In the genomic region with DNA sequence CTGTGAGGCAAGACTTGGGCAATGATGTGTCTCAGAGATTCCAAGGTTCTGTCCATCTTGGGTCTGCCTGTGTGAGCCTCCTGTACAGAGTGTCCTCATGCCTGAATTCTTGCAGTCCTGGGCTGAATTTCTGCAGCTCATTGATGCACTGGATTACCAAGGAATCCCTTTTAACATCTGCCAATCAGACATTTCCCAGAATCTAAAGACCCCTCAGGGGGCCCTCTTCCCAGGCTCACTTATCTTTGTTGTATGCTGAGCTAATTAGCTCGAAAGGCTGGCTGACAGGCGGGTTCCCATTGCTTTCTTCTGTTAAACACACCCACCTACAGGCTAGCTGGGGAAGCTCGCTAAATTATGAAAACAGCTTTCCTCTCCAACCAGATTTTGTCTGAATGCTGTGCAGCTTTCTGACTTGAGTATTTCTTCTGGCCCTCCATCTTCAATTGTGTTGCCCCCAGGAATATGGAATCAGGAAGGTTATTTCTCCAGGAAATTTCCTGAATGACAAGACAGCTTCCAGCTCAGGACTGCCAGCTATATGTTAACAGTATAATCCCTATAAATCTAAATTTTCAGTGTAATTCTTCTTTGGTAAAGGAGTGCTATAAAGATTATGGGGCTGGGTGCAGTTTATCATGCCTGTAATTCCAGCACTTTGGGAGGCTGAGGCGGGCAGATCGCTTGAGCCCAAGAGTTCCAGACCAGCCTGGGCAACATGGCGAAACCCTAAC, we compare ENCODE assay signal across 8 cellular contexts. TPM values are rescaled to one million over a fixed set of nuclear protein-coding genes. Genes with fewer than 3 reads are reported as not detected.
A peak's percentile ranks its signal among the peaks of the same experiment; 100 is the strongest.
DNase-seq lines count a peak whose midpoint lies in the region; ATAC-seq and TF ChIP-seq lines count a peak whose summit lies in the region.

A gene (minus strand): TSS at position 91 of the 734 bp plus-strand sequence. CDS start 35 bp downstream, at position 56.

- H3K9me3 Mint-ChIP-seq in Calu3 (ENCODE audit: low read depth, unreplicated experiment), result no peaks in the 10 kb centered on the region
- H3K9me3 Mint-ChIP-seq in activated naive CD8-positive, alpha-beta T cell treated with anti-CD3 and anti-CD28 coated beads for 36 hours, result no peaks in the 10 kb centered on the region

- peaks cover 8% of the 10 kb centered on the region for H3K27me3 Mint-ChIP-seq in Calu3 (ENCODE audit: unreplicated experiment)
- H3K27me3 Mint-ChIP-seq in activated naive CD8-positive, alpha-beta T cell treated with anti-CD3 and anti-CD28 coated beads for 36 hours, result no peaks in the 10 kb centered on the region

- H3K27me3 ChIP-seq in right atrium auricular region, result no peaks in the 10 kb centered on the region

- peaks cover 7% of the 10 kb centered on the region for H3K4me1 Mint-ChIP-seq in Calu3 (ENCODE audit: low read depth, unreplicated experiment)
- no peaks in the 10 kb centered on the region for H3K4me1 Mint-ChIP-seq in activated naive CD8-positive, alpha-beta T cell treated with anti-CD3 and anti-CD28 coated beads for 36 hours

- H3K36me3 ChIP-seq in right atrium auricular region, result no peaks in the 10 kb centered on the region

- intact Hi-C loops in Calu3 (cut with micrococcal nuclease; ENCODE audit: unreplicated experiment), result loop anchor here (1.0 to 10.0 kb wide), 3 partner anchors 98 to 273 kb away; no protein-coding TSS in a partner anchor

- peak; percentile 45 for DNase-seq in Calu3
- DNase-seq in NCI-H345 treated with DMSO at 0.1 percent for 48 hours (lab: John Stamatoyannopoulos, UW; ENCODE audit: unreplicated experiment), result peak; percentile 30
- peak; percentile 12 for DNase-seq in activated naive CD8-positive, alpha-beta T cell treated with anti-CD3 and anti-CD28 coated beads for 36 hours
- DNase-seq in right atrium auricular region (ENCODE audit: low spot score), result no peak
- peak; percentile 81 for DNase-seq in retina
- DNase-seq in mesenteric fat pad (ENCODE audit: low spot score), result no peak

- TF ChIP-seq CTCF in Calu3 (IDR thresholded peaks at IDR 0.05; ENCODE audit: unreplicated experiment), result peak; percentile 40
- peak; percentile 32 to 71 for TF ChIP-seq CTCF in right atrium auricular region (IDR thresholded peaks at IDR 0.05)

- peak; percentile 82 for ATAC-seq in GM18870 (IDR thresholded peaks at IDR 0.05; ENCODE audit: unreplicated experiment)
- peak; percentile 79 for ATAC-seq in HG03108 (IDR thresholded peaks at IDR 0.05; ENCODE audit: unreplicated experiment)

- H3K36me3 Mint-ChIP-seq in Calu3 (ENCODE audit: insufficient read depth, unreplicated experiment), result no peaks in the 10 kb centered on the region
- no peaks in the 10 kb centered on the region for H3K36me3 Mint-ChIP-seq in activated naive CD8-positive, alpha-beta T cell treated with anti-CD3 and anti-CD28 coated beads for 36 hours

- no peak within 1 kb of the TSS for H3K27ac Mint-ChIP-seq in Calu3 (ENCODE audit: unreplicated experiment)
- H3K27ac Mint-ChIP-seq in activated naive CD8-positive, alpha-beta T cell treated with anti-CD3 and anti-CD28 coated beads for 36 hours, result no peak within 1 kb of the TSS

- no peak within 1 kb of the TSS for H3K4me3 Mint-ChIP-seq in Calu3 (ENCODE audit: low read depth, unreplicated experiment)
- no peak within 1 kb of the TSS for H3K4me3 Mint-ChIP-seq in activated naive CD8-positive, alpha-beta T cell treated with anti-CD3 and anti-CD28 coated beads for 36 hours

- H3K4me3 ChIP-seq in right atrium auricular region, result no peak within 1 kb of the TSS

- CTCF ChIA-PET in Calu3 (lab: Charles Lee), result interaction anchor here (0.5 to 1.5 kb wide), 9 partner anchors 68 to 529 kb away, joined by 3 to 19 read pairs (median 5); no protein-coding TSS in a partner anchor

- no peak within 1 kb of the TSS for H3K27ac ChIP-seq in right atrium auricular region

- H3K9me3 ChIP-seq in right atrium auricular region, result no peaks in the 10 kb centered on the region

- no TSS peak for BruUV-seq in Calu3 (replicated peaks; lab: Mats Ljungman, UMichigan)

- peaks cover 0 to 5% of the 10 kb centered on the region in 2 donors for H3K4me1 ChIP-seq in right atrium auricular region

RNA-seq across cellular contexts. Expression of the gene that starts here (rescaled TPM):
- total RNA-seq in Calu3 (2022) (not detected in 2 replicates), right atrium auricular region (not detected), mesenteric fat pad (not detected)
- not detected for total RNA-seq in activated naive CD8-positive, alpha-beta T cell treated with anti-CD3 and anti-CD28 coated beads for 36 hours

Comparison
In these comparisons a context has a peak if more than half of its experiments do, and no peak if none do; other contexts are left out.
1. Peak in DNase-seq in Calu3; RNA of the gene not detected or under 1 TPM.
2. Peak in DNase-seq in activated naive CD8-positive, alpha-beta T cell treated with anti-CD3 and anti-CD28 coated beads for 36 hours; RNA of the gene not detected or under 1 TPM.
3. DNase-seq: peak in NCI-H345 treated with DMSO at 0.1 percent for 48 hours (single experiment) and retina (single experiment); none in right atrium auricular region (single experiment) and mesenteric fat pad (single experiment).